In genomic region chr3:194688207-194688711, GRCh38 we compare ENCODE assay signal across 8 cellular contexts.
DNase-seq lines count a peak whose midpoint lies in the region; ATAC-seq lines count a peak whose summit lies in the region.

No MANE protein-coding gene starts in this region.

- H3K9me3 Mint-ChIP-seq in activated naive CD4-positive, alpha-beta T cell treated with anti-CD3 and anti-CD28 coated beads, Interleukin-2, amount 50 U/mL, for 24 hours, result no peaks in the 10 kb centered on the region
- H3K9me3 Mint-ChIP-seq in stimulated activated effector memory CD8-positive, alpha-beta T cell treated with anti-CD3 and anti-CD28 coated beads, Interleukin-12 subunit alpha, Interleukin-12 subunit beta, amount 100 ng/mL, for 72 hours, result no peaks in the 10 kb centered on the region

- no peaks in the 10 kb centered on the region for H3K36me3 Mint-ChIP-seq in activated naive CD4-positive, alpha-beta T cell treated with anti-CD3 and anti-CD28 coated beads, Interleukin-2, amount 50 U/mL, for 24 hours
- H3K36me3 Mint-ChIP-seq in stimulated activated effector memory CD8-positive, alpha-beta T cell treated with anti-CD3 and anti-CD28 coated beads, Interleukin-12 subunit alpha, Interleukin-12 subunit beta, amount 100 ng/mL, for 72 hours, result peaks cover 34% of the 10 kb centered on the region

- H3K4me3 ChIP-seq in iPS-11a (ENCODE audit: low read depth, low read length), result peak overlapping the region; percentile 48

- ATAC-seq in HG03460 (IDR thresholded peaks at IDR 0.05; ENCODE audit: unreplicated experiment) (peak; percentile 31), GM21360 (IDR thresholded peaks at IDR 0.05; ENCODE audit: unreplicated experiment) (no peak)
- ATAC-seq in stimulated activated effector memory CD8-positive, alpha-beta T cell treated with anti-CD3 and anti-CD28 coated beads, Interleukin-12 subunit alpha, Interleukin-12 subunit beta, amount 100 ng/mL, for 72 hours, result peak; percentile 4

- H3K27ac Mint-ChIP-seq in activated naive CD4-positive, alpha-beta T cell treated with anti-CD3 and anti-CD28 coated beads, Interleukin-2, amount 50 U/mL, for 24 hours, result no peak overlapping the region
- H3K27ac Mint-ChIP-seq in stimulated activated effector memory CD8-positive, alpha-beta T cell treated with anti-CD3 and anti-CD28 coated beads, Interleukin-12 subunit alpha, Interleukin-12 subunit beta, amount 100 ng/mL, for 72 hours, result peak overlapping the region; percentile 83

- peaks cover 6% of the 10 kb centered on the region for H3K27me3 Mint-ChIP-seq in activated naive CD4-positive, alpha-beta T cell treated with anti-CD3 and anti-CD28 coated beads, Interleukin-2, amount 50 U/mL, for 24 hours

- H3K4me3 Mint-ChIP-seq in activated naive CD4-positive, alpha-beta T cell treated with anti-CD3 and anti-CD28 coated beads, Interleukin-2, amount 50 U/mL, for 24 hours, result peak overlapping the region; percentile 67
- peak overlapping the region; percentile 92 for H3K4me3 Mint-ChIP-seq in stimulated activated effector memory CD8-positive, alpha-beta T cell treated with anti-CD3 and anti-CD28 coated beads, Interleukin-12 subunit alpha, Interleukin-12 subunit beta, amount 100 ng/mL, for 72 hours

- H3K4me1 Mint-ChIP-seq in activated naive CD4-positive, alpha-beta T cell treated with anti-CD3 and anti-CD28 coated beads, Interleukin-2, amount 50 U/mL, for 24 hours, result peaks cover 55% of the 10 kb centered on the region
- H3K4me1 Mint-ChIP-seq in stimulated activated effector memory CD8-positive, alpha-beta T cell treated with anti-CD3 and anti-CD28 coated beads, Interleukin-12 subunit alpha, Interleukin-12 subunit beta, amount 100 ng/mL, for 72 hours, result peaks cover 65% of the 10 kb centered on the region

- peak; percentile 26 for DNase-seq in activated CD4-positive, alpha-beta T cell treated with anti-CD3 and anti-CD28 coated beads for 48 hours
- DNase-seq in activated CD4-positive, alpha-beta T cell treated with anti-CD3 and anti-CD28 coated beads, Interleukin-2, amount 50 U/mL, for 1 hour, result no peak
- DNase-seq in stimulated activated effector memory CD8-positive, alpha-beta T cell treated with anti-CD3 and anti-CD28 coated beads, Interleukin-12 subunit alpha, Interleukin-12 subunit beta, amount 100 ng/mL, for 72 hours (ENCODE audit: low spot score in 2 of 2), result no peak
- no peak for DNase-seq in NCI-H146 treated with DMSO at 0.1 percent for 48 hours (lab: John Stamatoyannopoulos, UW; ENCODE audit: unreplicated experiment)
